Comparison of ENCODE assay signal across 8 cellular contexts in the genomic region with DNA sequence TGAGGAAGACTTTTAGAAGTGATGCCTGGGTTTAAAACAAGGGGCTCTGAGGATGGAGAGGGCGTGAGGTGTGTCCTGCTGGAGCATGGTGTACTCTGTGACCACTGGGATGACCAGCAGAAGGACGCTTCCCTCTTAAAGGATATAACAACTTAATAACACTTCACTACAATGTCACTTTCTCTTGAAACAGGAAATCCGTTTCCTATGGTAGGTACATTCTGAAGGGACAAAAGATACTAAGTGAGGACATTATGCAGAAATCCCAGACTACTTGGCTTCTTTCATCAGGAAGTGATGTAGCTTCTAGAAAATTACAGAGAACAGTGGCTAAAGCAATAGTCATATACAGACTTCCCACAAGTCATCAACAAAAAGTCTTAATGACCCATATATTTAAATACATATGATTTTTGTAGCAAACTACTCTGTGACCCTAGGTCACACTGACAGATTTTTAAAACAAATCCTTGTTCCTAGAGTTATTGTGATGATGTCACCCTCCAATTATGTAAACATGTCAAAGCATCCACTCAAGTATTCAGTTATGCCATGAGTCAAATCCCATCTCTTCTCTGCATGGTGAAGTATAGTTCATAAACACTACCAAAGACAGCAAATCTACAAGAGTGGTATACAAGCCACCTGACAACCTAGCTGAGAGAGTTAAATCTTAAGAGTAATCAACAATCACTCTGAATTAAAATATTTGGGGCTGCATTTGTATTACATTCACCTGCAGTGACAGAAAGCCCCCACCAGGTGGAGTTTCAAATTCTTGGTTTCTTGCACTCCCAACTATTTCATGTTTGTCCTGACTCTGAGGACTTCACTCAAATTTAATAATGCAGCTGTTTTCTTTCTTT. TPM values are rescaled to one million over a fixed set of nuclear protein-coding genes. Genes with fewer than 3 reads are reported as not detected.
DNase-seq lines count a peak whose midpoint lies in the region; ATAC-seq and TF ChIP-seq lines count a peak whose summit lies in the region.

No MANE protein-coding gene starts in this region.

- CTCF ChIA-PET in activated CD8-positive, alpha-beta memory T cell treated with anti-CD3 and anti-CD28 coated beads, Interleukin-2, amount 10 ng/mL, durations not matched to agents 7 days and 5 days (lab: Charles Lee): interaction anchor here (0.7 to 2.4 kb wide), 13 partner anchors 10 to 134 kb away, joined by 3 to 21 read pairs (median 4); partner anchors contain the start of genes MN1 and PITPNB

- no peaks in the 10 kb centered on the region for H3K27me3 Mint-ChIP-seq in activated CD8-positive, alpha-beta memory T cell treated with anti-CD3 and anti-CD28 coated beads, Interleukin-2, amount 10 ng/mL, durations not matched to agents 7 days and 5 days

- 91 to 94% methylated on average over 3 of the region's 3 CpGs for WGBS in lower leg skin, 2 donors

- no peaks in the 10 kb centered on the region for H3K9me3 Mint-ChIP-seq in activated CD8-positive, alpha-beta memory T cell treated with anti-CD3 and anti-CD28 coated beads, Interleukin-2, amount 10 ng/mL, durations not matched to agents 7 days and 5 days (ENCODE audit: low read depth)

- no peak overlapping the region for H3K4me3 Mint-ChIP-seq in activated CD8-positive, alpha-beta memory T cell treated with anti-CD3 and anti-CD28 coated beads, Interleukin-2, amount 10 ng/mL, durations not matched to agents 7 days and 5 days

- peak; percentile 55 for DNase-seq in activated CD8-positive, alpha-beta memory T cell treated with anti-CD3 and anti-CD28 coated beads, Interleukin-2, amount 10 ng/mL, durations not matched to agents 7 days and 5 days
- DNase-seq in activated CD8-positive, alpha-beta memory T cell treated with anti-CD3 and anti-CD28 coated beads, Interleukin-2, amount 50 U/mL, for 48 hours: no peak
- DNase-seq in NCI-H345 (lab: John Stamatoyannopoulos, UW): peak; percentile 0
- peak in 3 of 4 experiments; percentile 1 to 15 (median 13) for DNase-seq in activated naive CD4-positive, alpha-beta T cell (lab: John Stamatoyannopoulos, UW)
- DNase-seq in head of caudate nucleus: peak in 37 of 42 donors; percentile 23 to 86 (median 67)
- DNase-seq in sciatic nerve (ENCODE audit: low spot score): no peak
- no peak for DNase-seq in lower leg skin (ENCODE audit: low spot score in 2 of 2)

- ATAC-seq in activated CD8-positive, alpha-beta memory T cell treated with anti-CD3 and anti-CD28 coated beads, Interleukin-2, amount 10 ng/mL, durations not matched to agents 7 days and 5 days: peak; percentile 42
- ATAC-seq in sciatic nerve (peak; percentile 69), GM19463 (IDR thresholded peaks at IDR 0.05; ENCODE audit: unreplicated experiment) (no peak)

- H3K4me3 ChIP-seq in lower leg skin (ENCODE audit: low read depth, poor library complexity, severe bottlenecking): no peak overlapping the region

- TF ChIP-seq POLR2A in lower leg skin (IDR thresholded peaks at IDR 0.05): no peak

- intact Hi-C loops in head of caudate nucleus (cut with DNase I) (loop anchor here (2.0 kb wide), 1 partner anchor 125 kb away; no protein-coding TSS in a partner anchor), sciatic nerve (cut with DNase I) (loop anchor here (5.0 kb wide), 1 partner anchor 126 kb away; no protein-coding TSS in a partner anchor), lower leg skin (cut with DNase I; ENCODE audit: low total_unique reads) (loop anchor here (2.0 kb wide), 1 partner anchor 123 kb away; no protein-coding TSS in a partner anchor)

- no peak overlapping the region for H3K27ac Mint-ChIP-seq in activated CD8-positive, alpha-beta memory T cell treated with anti-CD3 and anti-CD28 coated beads, Interleukin-2, amount 10 ng/mL, durations not matched to agents 7 days and 5 days

- peaks cover 25% of the 10 kb centered on the region for H3K36me3 Mint-ChIP-seq in activated CD8-positive, alpha-beta memory T cell treated with anti-CD3 and anti-CD28 coated beads, Interleukin-2, amount 10 ng/mL, durations not matched to agents 7 days and 5 days

- peak in 1 of 3 donors; percentile 76 for TF ChIP-seq CTCF in lower leg skin (IDR thresholded peaks at IDR 0.05)

- peaks cover 4% of the 10 kb centered on the region for H3K4me1 Mint-ChIP-seq in activated CD8-positive, alpha-beta memory T cell treated with anti-CD3 and anti-CD28 coated beads, Interleukin-2, amount 10 ng/mL, durations not matched to agents 7 days and 5 days

RNA-seq across cellular contexts. Expression of gene PITPNB, which starts 32.8 kb away (rescaled TPM):
- total RNA-seq in activated CD8-positive, alpha-beta memory T cell treated with anti-CD3 and anti-CD28 coated beads, Interleukin-2, amount 10 ng/mL, durations not matched to agents 7 days and 5 days: 100 to 1,000 TPM in 1 of 2 experiments, 10 to 100 TPM in 1; 83.4 to 107 TPM
- total RNA-seq in sciatic nerve: 88.8 TPM
- total RNA-seq in lower leg skin: 10 to 100 TPM; 22.1 to 36.5 (median 29.7) TPM

Comparison
In these comparisons a context has a peak if more than half of its experiments do, and no peak if none do; other contexts are left out.
1. DNase-seq: peak in activated CD8-positive, alpha-beta memory T cell treated with anti-CD3 and anti-CD28 coated beads, Interleukin-2, amount 10 ng/mL, durations not matched to agents 7 days and 5 days (single experiment), NCI-H345 (single experiment), activated naive CD4-positive, alpha-beta T cell (3 of 4) and head of caudate nucleus (37 of 42); none in activated CD8-positive, alpha-beta memory T cell treated with anti-CD3 and anti-CD28 coated beads, Interleukin-2, amount 50 U/mL, for 48 hours (single experiment), sciatic nerve (single experiment) and lower leg skin (0 of 2).